In genomic region chr3:59069838-59070237, GRCh38 we compare ENCODE assay signal across 26 cellular contexts. TPM values are rescaled to one million over a fixed set of nuclear protein-coding genes. Genes with fewer than 3 reads are reported as not detected.
A peak's percentile ranks its signal among the peaks of the same experiment; 100 is the strongest.
DNase-seq lines count a peak whose midpoint lies in the region; ATAC-seq and TF ChIP-seq lines count a peak whose summit lies in the region.
"Had no signal": no experiment of that assay in that cellular context is flagged by ENCODE, and none has a peak within 500 bp of the region (broad histone marks: within the 10 kb centered on the region; RNA-seq: fewer than 3 reads in every experiment).

No MANE protein-coding gene starts in this region.

- H3K4me3 Mint-ChIP-seq in T-helper 2 cell treated with Interferon-gamma antibody and Interleukin-4, amounts not matched to agents 5 μg/mL and 100 μg/mL, for 36 hours = no peak overlapping the region
- H3K4me3 Mint-ChIP-seq: CD4-positive, CD25-positive, alpha-beta regulatory T cell; HFFc6 had no signal

- in situ Hi-C loops in GM13977 (cut with MboI; ENCODE audit: low pct_unique_long_range_greater_than_20kb, low sequenced_read_pairs, unreplicated experiment) = no loop called here

- no peaks in the 10 kb centered on the region for H3K36me3 Mint-ChIP-seq in T-helper 2 cell treated with Interferon-gamma antibody and Interleukin-4, amounts not matched to agents 5 μg/mL and 100 μg/mL, for 36 hours (ENCODE audit: low read depth)
- peaks cover 0 to 5% of the 10 kb centered on the region in 2 donors for H3K36me3 Mint-ChIP-seq in activated naive CD4-positive, alpha-beta T cell treated with anti-CD3 and anti-CD28 coated beads, Interleukin-2, amount 50 U/mL, for 72 hours
- H3K36me3 Mint-ChIP-seq: CD4-positive, CD25-positive, alpha-beta regulatory T cell had no signal

- ATAC-seq in activated naive CD4-positive, alpha-beta T cell treated with anti-CD3 and anti-CD28 coated beads, Interleukin-2, amount 50 U/mL, for 72 hours = peak; percentile 39 to 93
- ATAC-seq in foreskin keratinocyte = peak; percentile 52
- ATAC-seq: HepG2, PC-3 had no signal

- H3K9me3 Mint-ChIP-seq in T-helper 2 cell treated with Interferon-gamma antibody and Interleukin-4, amounts not matched to agents 5 μg/mL and 100 μg/mL, for 36 hours = no peaks in the 10 kb centered on the region
- no peaks in the 10 kb centered on the region for H3K9me3 Mint-ChIP-seq in activated naive CD4-positive, alpha-beta T cell treated with anti-CD3 and anti-CD28 coated beads, Interleukin-2, amount 50 U/mL, for 72 hours
- H3K9me3 Mint-ChIP-seq: HFFc6 had no signal

- H3K27ac ChIP-seq in foreskin keratinocyte = no peak overlapping the region
- H3K27ac ChIP-seq: 22Rv1, RWPE1, SJSA1 had no signal

- H3K4me1 ChIP-seq in foreskin keratinocyte = no peaks in the 10 kb centered on the region
- H3K4me1 ChIP-seq: Caco-2, SJSA1 had no signal

- no peaks in the 10 kb centered on the region for H3K27me3 ChIP-seq in foreskin keratinocyte
- H3K27me3 ChIP-seq: SJSA1 had no signal

- TF ChIP-seq CTCF in foreskin keratinocyte (conservative IDR thresholded peaks at IDR 0.05) (no peak), GM13977 (IDR thresholded peaks at IDR 0.05; ENCODE audit: extremely low read depth, insufficient read depth, missing control alignments) (no peak)

- H3K4me1 Mint-ChIP-seq in T-helper 2 cell treated with Interferon-gamma antibody and Interleukin-4, amounts not matched to agents 5 μg/mL and 100 μg/mL, for 36 hours (ENCODE audit: low read depth) = peaks cover 12% of the 10 kb centered on the region
- H3K4me1 Mint-ChIP-seq: CD4-positive, CD25-positive, alpha-beta regulatory T cell had no signal

- H3K27me3 Mint-ChIP-seq in T-helper 2 cell treated with Interferon-gamma antibody and Interleukin-4, amounts not matched to agents 5 μg/mL and 100 μg/mL, for 36 hours (ENCODE audit: low read depth) = peaks cover 56% of the 10 kb centered on the region

- H3K27ac Mint-ChIP-seq in T-helper 2 cell treated with Interferon-gamma antibody and Interleukin-4, amounts not matched to agents 5 μg/mL and 100 μg/mL, for 36 hours = no peak overlapping the region
- H3K27ac Mint-ChIP-seq in activated naive CD4-positive, alpha-beta T cell treated with anti-CD3 and anti-CD28 coated beads, Interleukin-2, amount 50 U/mL, for 72 hours = no peak overlapping the region
- H3K27ac Mint-ChIP-seq: CD4-positive, CD25-positive, alpha-beta regulatory T cell; HFFc6 had no signal

- DNase-seq in T-helper 2 cell treated with Interferon-gamma antibody and Interleukin-4, amounts not matched to agents 5 μg/mL and 100 μg/mL, for 36 hours (ENCODE audit: low spot score) = peak; percentile 9
- DNase-seq in T-helper 2 cell (no peak), foreskin keratinocyte (no peak), GM13977 (ENCODE audit: low spot score) (no peak), SIG-M5 (lab: John Stamatoyannopoulos, UW) (no peak), SIG-M5 treated with dmso at 0.1 percent for 504 hours (lab: John Stamatoyannopoulos, UW; ENCODE audit: unreplicated experiment) (no peak)
- no peak for DNase-seq in activated naive CD4-positive, alpha-beta T cell treated with anti-CD3 and anti-CD28 coated beads, Interleukin-2, amount 50 U/mL, for 72 hours (ENCODE audit: low spot score in 2 of 2)
- DNase-seq in activated naive CD4-positive, alpha-beta T cell treated with anti-CD3 and anti-CD28 coated beads, Interleukin-2, amount 50 U/mL, for 16 hours = no peak
- DNase-seq: Caco-2; CD4-positive, CD25-positive, alpha-beta regulatory T cell; GDM1; H7; HFFc6; KG1; NCI-H1417; NCI-H187; NCI-H2107; NCI-H2227 treated with DMSO at 0.1 percent for 48 hours; NCI-H510A treated with DMSO at 0.1 percent for 48 hours; NCI-H82; PC-3 had no signal

RNA-seq across cellular contexts. Expression of gene CFAP20DC, which starts 20.0 kb away (rescaled TPM):
- 1 to 10 TPM; 2.6 to 2.7 TPM for total RNA-seq in activated naive CD4-positive, alpha-beta T cell treated with anti-CD3 and anti-CD28 coated beads, Interleukin-2, amount 50 U/mL, for 72 hours
- 5.6 and 8.5 TPM in 2 replicates for total RNA-seq in foreskin keratinocyte
- 3.2 and 3.3 TPM in 2 replicates for polyA plus RNA-seq in foreskin keratinocyte
- total RNA-seq: HepG2, M059J had no signal
- polyA plus RNA-seq: HepG2 had no signal
